In genomic region chr19:16402076-16402475, GRCh38 we compare ENCODE assay signal across 26 cellular contexts.
DNase-seq lines count a peak whose midpoint lies in the region; ATAC-seq and TF ChIP-seq lines count a peak whose summit lies in the region.
"Had no signal": no experiment of that assay in that cellular context is flagged by ENCODE, and none has a peak within 500 bp of the region (broad histone marks: within the 10 kb centered on the region; RNA-seq: fewer than 3 reads in every experiment).

No MANE protein-coding gene starts in this region.

- DNase-seq in G401 (ENCODE audit: low spot score), result peak; percentile 66
- peak; percentile 37 for DNase-seq in cerebellum (ENCODE audit: low spot score)
- no peak for DNase-seq in nephron progenitor cell
- DNase-seq in activated CD8-positive, alpha-beta T cell treated with anti-CD3 and anti-CD28 coated beads for 36 hours, result no peak
- DNase-seq: activated CD4-positive, alpha-beta T cell treated with anti-CD3 and anti-CD28 coated beads, Interleukin-2, amount 50 U/mL, for 48 hours; activated CD8-positive, alpha-beta memory T cell treated with anti-CD3 and anti-CD28 coated beads, Interleukin-2, amount 50 U/mL, for 4 hours; Calu3; DND-41; MM.1S; NCI-H1417; NCI-H2029 treated with DMSO at 0.1 percent for 48 hours; NCI-H226; NCI-H774; SJCRH30; T-cell had no signal

- in situ Hi-C loops in G401 (cut with HindIII; ENCODE audit: low sequenced_read_pairs), result no loop called here

- no peaks in the 10 kb centered on the region for H3K4me1 Mint-ChIP-seq in nephron progenitor cell
- peaks cover 4% of the 10 kb centered on the region for H3K4me1 Mint-ChIP-seq in activated CD8-positive, alpha-beta T cell treated with anti-CD3 and anti-CD28 coated beads for 36 hours (ENCODE audit: low read depth)
- H3K4me1 Mint-ChIP-seq: neural crest cell had no signal

- H3K9me3 Mint-ChIP-seq in nephron progenitor cell, result peaks cover 4% of the 10 kb centered on the region
- H3K9me3 Mint-ChIP-seq in activated CD8-positive, alpha-beta T cell treated with anti-CD3 and anti-CD28 coated beads for 36 hours, result no peaks in the 10 kb centered on the region
- H3K9me3 Mint-ChIP-seq: activated naive CD4-positive, alpha-beta T cell treated with anti-CD3 and anti-CD28 coated beads, Interleukin-2, amount 50 U/mL, for 72 hours; activated T-helper 17 cell treated with anti-CD3 and anti-CD28 coated beads, Interleukin-2, amount 50 U/mL, for 72 hours; neural crest cell; stimulated activated naive CD8-positive, alpha-beta T cell treated with anti-CD3 and anti-CD28 coated beads, Interleukin-15, Interleukin-2, amounts not matched to agents 100 ng/mL and 50 ng/mL, for 24 hours; T-cell; type B pancreatic cell had no signal

- POLR2A ChIA-PET in activated CD8-positive, alpha-beta T cell treated with anti-CD3 and anti-CD28 coated beads for 36 hours (lab: Charles Lee), result no interaction called here

- intact Hi-C loops in activated CD8-positive, alpha-beta T cell treated with anti-CD3 and anti-CD28 coated beads for 36 hours (cut with micrococcal nuclease), result no loop called here

- no peak for ATAC-seq in activated CD8-positive, alpha-beta T cell treated with anti-CD3 and anti-CD28 coated beads for 36 hours
- ATAC-seq in GM19035 (IDR thresholded peaks at IDR 0.05; ENCODE audit: unreplicated experiment) (no peak), HG02885 (IDR thresholded peaks at IDR 0.05; ENCODE audit: poor library complexity, unreplicated experiment) (no peak)
- ATAC-seq: activated CD4-positive, CD25-positive, alpha-beta regulatory T cell treated with anti-CD3 and anti-CD28 coated beads, Interleukin-2, amount 50 U/mL, for 24 hours; activated naive CD4-positive, alpha-beta T cell treated with anti-CD3 and anti-CD28 coated beads, Interleukin-2, amount 50 U/mL, for 72 hours; activated T-helper 17 cell treated with anti-CD3 and anti-CD28 coated beads, Interleukin-2, amount 50 U/mL, for 72 hours; HCT116; T-cell had no signal

- no peak for TF ChIP-seq CTCF in nephron progenitor cell (IDR thresholded peaks at IDR 0.05)
- no peak for TF ChIP-seq CTCF in activated CD8-positive, alpha-beta T cell treated with anti-CD3 and anti-CD28 coated beads for 36 hours (IDR thresholded peaks at IDR 0.05)

- H3K27ac ChIP-seq in temporal lobe (ENCODE audit: low read depth, low read length), result peak overlapping the region; percentile 52
- H3K27ac ChIP-seq: KMS-11, SJCRH30 had no signal

- H3K27ac Mint-ChIP-seq in nephron progenitor cell, result peak overlapping the region; percentile 51
- no peak overlapping the region for H3K27ac Mint-ChIP-seq in activated CD8-positive, alpha-beta T cell treated with anti-CD3 and anti-CD28 coated beads for 36 hours
- H3K27ac Mint-ChIP-seq: stimulated activated naive CD8-positive, alpha-beta T cell treated with anti-CD3 and anti-CD28 coated beads, Interleukin-15, Interleukin-2, amounts not matched to agents 100 ng/mL and 50 ng/mL, for 24 hours; type B pancreatic cell had no signal

- no peaks in the 10 kb centered on the region for H3K27me3 Mint-ChIP-seq in nephron progenitor cell (ENCODE audit: low read depth, poor library complexity)
- no peaks in the 10 kb centered on the region for H3K27me3 Mint-ChIP-seq in activated CD8-positive, alpha-beta T cell treated with anti-CD3 and anti-CD28 coated beads for 36 hours
- H3K27me3 Mint-ChIP-seq: activated T-helper 17 cell treated with anti-CD3 and anti-CD28 coated beads, Interleukin-2, amount 50 U/mL, for 72 hours; stimulated activated naive CD8-positive, alpha-beta T cell treated with anti-CD3 and anti-CD28 coated beads, Interleukin-15, Interleukin-2, amounts not matched to agents 100 ng/mL and 50 ng/mL, for 24 hours; T-cell; type B pancreatic cell had no signal

- H3K4me3 Mint-ChIP-seq in nephron progenitor cell, result no peak overlapping the region
- no peak overlapping the region for H3K4me3 Mint-ChIP-seq in activated CD8-positive, alpha-beta T cell treated with anti-CD3 and anti-CD28 coated beads for 36 hours
- H3K4me3 Mint-ChIP-seq: activated T-helper 17 cell treated with anti-CD3 and anti-CD28 coated beads, Interleukin-2, amount 50 U/mL, for 72 hours; neural crest cell; stimulated activated naive CD8-positive, alpha-beta T cell treated with anti-CD3 and anti-CD28 coated beads, Interleukin-15, Interleukin-2, amounts not matched to agents 100 ng/mL and 50 ng/mL, for 24 hours; T-cell; type B pancreatic cell had no signal

- CTCF ChIA-PET in activated CD8-positive, alpha-beta T cell treated with anti-CD3 and anti-CD28 coated beads for 36 hours (lab: Charles Lee), result no interaction called here

- peaks cover 65% of the 10 kb centered on the region for H3K36me3 Mint-ChIP-seq in nephron progenitor cell (ENCODE audit: low read depth)
- H3K36me3 Mint-ChIP-seq in activated CD8-positive, alpha-beta T cell treated with anti-CD3 and anti-CD28 coated beads for 36 hours (ENCODE audit: low read depth), result peaks cover 21% of the 10 kb centered on the region

Comparison
In these comparisons a context has a peak if more than half of its experiments do, and no peak if none do; other contexts are left out.
1. DNase-seq: peak in G401 (single experiment) and cerebellum (single experiment); none in nephron progenitor cell (single experiment) and activated CD8-positive, alpha-beta T cell treated with anti-CD3 and anti-CD28 coated beads for 36 hours (single experiment).